ENCODE assay signal across 1 cellular context in genomic region chr1:224433041-224433670, GRCh38.
TF ChIP-seq lines count a peak whose summit lies in the region.

No MANE protein-coding gene starts in this region.

TF ChIP-seq in HepG2, 621 proteins besides CTCF, POLR2A, EP300 and RAD21 (continued from another document):
- peak; percentile 66; the same call in 1 of the 2 replicates for TF ChIP-seq ZNF281 (CRISPR knock-in tag; IDR thresholded peaks at IDR 0.05; ENCODE audit: borderline replicate concordance)
- no peak for TF ChIP-seq ZNF609 (CRISPR knock-in tag; IDR thresholded peaks at IDR 0.05; ENCODE audit: borderline replicate concordance)
- TF ChIP-seq CHCHD3 (CRISPR knock-in tag; IDR thresholded peaks at IDR 0.05): no peak
- 0 out of 2 replicates have a peak, but pooled peaks have one; percentile 39 for TF ChIP-seq SIN3A (IDR thresholded peaks at IDR 0.05; ENCODE audit: borderline replicate concordance, low read depth, low read length)
- TF ChIP-seq ZNF768 (CRISPR knock-in tag; IDR thresholded peaks at IDR 0.05): no peak
- no peak for TF ChIP-seq ZGPAT (CRISPR knock-in tag; IDR thresholded peaks at IDR 0.05)
- TF ChIP-seq SRSF9 (IDR thresholded peaks at IDR 0.05; ENCODE audit: borderline replicate concordance, insufficient read depth, low read depth, low read length, poor library complexity, severe bottlenecking): no peak
- no peak for TF ChIP-seq PCBP2 (optimal IDR thresholded peaks at IDR 0.05; ENCODE audit: low read depth, low read length, poor library complexity, severe bottlenecking)
- TF ChIP-seq EED (CRISPR knock-in tag; IDR thresholded peaks at IDR 0.05): no peak
- no peak for TF ChIP-seq KLF12 (CRISPR knock-in tag; IDR thresholded peaks at IDR 0.05; ENCODE audit: borderline replicate concordance)
- no peak for TF ChIP-seq ZNF775 (CRISPR knock-in tag; IDR thresholded peaks at IDR 0.05; ENCODE audit: borderline replicate concordance)
- TF ChIP-seq CC2D1A (CRISPR knock-in tag; IDR thresholded peaks at IDR 0.05): no peak
- TF ChIP-seq ONECUT2 (CRISPR knock-in tag; IDR thresholded peaks at IDR 0.05): no peak
- TF ChIP-seq NR2F1 (CRISPR knock-in tag; IDR thresholded peaks at IDR 0.05): no peak
- TF ChIP-seq SNRNP70 (IDR thresholded peaks at IDR 0.05; ENCODE audit: low read depth, low read length): no peak
- TF ChIP-seq KAT7 (CRISPR knock-in tag; IDR thresholded peaks at IDR 0.05; ENCODE audit: borderline replicate concordance): 0 out of 2 replicates have a peak, but pooled peaks have one; percentile 8
